ENCODE assay signal across 22 cellular contexts in the genomic region with DNA sequence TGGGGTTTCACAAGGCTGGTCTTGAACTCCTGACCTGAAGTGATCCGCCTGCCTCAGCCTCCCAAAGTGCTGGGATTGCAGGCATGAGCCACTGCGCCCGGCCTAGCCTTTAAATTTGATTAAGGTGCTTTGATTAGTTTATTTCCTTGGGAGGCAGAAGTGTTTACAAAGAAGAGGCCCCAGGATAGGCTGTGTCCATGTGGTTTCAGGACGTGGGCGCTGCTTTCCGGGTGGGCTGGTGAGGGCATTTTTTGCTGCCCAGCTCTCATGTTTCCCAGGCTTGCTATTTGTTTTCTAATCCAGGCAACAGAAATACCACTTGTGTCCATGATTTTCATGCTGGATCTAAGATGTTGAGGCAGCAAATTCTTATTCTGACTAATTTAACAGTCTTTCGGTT.
DNase-seq lines count a peak whose midpoint lies in the region; ATAC-seq and TF ChIP-seq lines count a peak whose summit lies in the region.
"Had no signal": no experiment of that assay in that cellular context is flagged by ENCODE, and none has a peak within 500 bp of the region (broad histone marks: within the 10 kb centered on the region; RNA-seq: fewer than 3 reads in every experiment).

No MANE protein-coding gene starts in this region.

- H3K4me1 Mint-ChIP-seq in brain = peaks cover 51% of the 10 kb centered on the region
- peaks cover 70% of the 10 kb centered on the region for H3K4me1 Mint-ChIP-seq in osteocyte (ENCODE audit: unreplicated experiment)

- H3K9me3 Mint-ChIP-seq in brain (no peaks in the 10 kb centered on the region), osteocyte (ENCODE audit: unreplicated experiment) (no peaks in the 10 kb centered on the region)
- H3K9me3 Mint-ChIP-seq: CD4-positive, alpha-beta T cell had no signal

- no peak for TF ChIP-seq EP300 in upper lobe of left lung (IDR thresholded peaks at IDR 0.05)

- intact Hi-C loops in left ventricle myocardium inferior (cut with micrococcal nuclease) = no loop called here
- intact Hi-C loops in upper lobe of right lung (cut with DNase I) = no loop called here
- intact Hi-C loops in aorta (cut with DNase I) = no loop called here

- WGBS in aorta, 2 donors = 70 to 73% methylated on average over 7 of the region's 7 CpGs
- WGBS in upper lobe of left lung, 2 donors = 75 to 88% methylated on average over 5 to 7 of the region's 7 CpGs

- TF ChIP-seq CTCF in right atrium auricular region (IDR thresholded peaks at IDR 0.05) = no peak
- TF ChIP-seq CTCF in left ventricle myocardium inferior (IDR thresholded peaks at IDR 0.05; ENCODE audit: borderline replicate concordance) = no peak
- TF ChIP-seq CTCF in brain (conservative IDR thresholded peaks at IDR 0.05) = no peak
- TF ChIP-seq CTCF in osteocyte (IDR thresholded peaks at IDR 0.05) = no peak
- TF ChIP-seq CTCF in upper lobe of right lung (IDR thresholded peaks at IDR 0.05) = no peak
- no peak for TF ChIP-seq CTCF in upper lobe of left lung (IDR thresholded peaks at IDR 0.05)

- DNase-seq in right atrium auricular region (ENCODE audit: low spot score) (peak; percentile 32), left ventricle myocardium inferior (no peak), osteocyte (ENCODE audit: extremely low spot score, unreplicated experiment) (no peak), upper lobe of right lung (peak; percentile 48), aorta (no peak), upper lobe of left lung (no peak)
- DNase-seq: 8988T; ACHN; CD4-positive, alpha-beta T cell; Karpas-422; NCI-H1092; NCI-H1417 treated with DMSO at 0.1 percent for 48 hours; NCI-H1694 treated with DMSO at 0.1 percent for 48 hours; NCI-H2081; NCI-H226; NCI-H510A; NCI-H69; SHP77 had no signal

- ATAC-seq in upper lobe of right lung (no peak), HG02970 (IDR thresholded peaks at IDR 0.05; ENCODE audit: low FRiP score, unreplicated experiment) (no peak), aorta (ENCODE audit: low FRiP score) (no peak), upper lobe of left lung (ENCODE audit: low FRiP score in 2 of 2) (no peak)
- ATAC-seq: Panc1 had no signal

- H3K27me3 ChIP-seq in right atrium auricular region (no peaks in the 10 kb centered on the region), left ventricle myocardium inferior (ENCODE audit: low read depth) (no peaks in the 10 kb centered on the region), upper lobe of right lung (no peaks in the 10 kb centered on the region), aorta (ENCODE audit: control insufficient read depth in 1 of 2, insufficient read depth in 2 of 2, low read length in 1 of 2) (no peaks in the 10 kb centered on the region), upper lobe of left lung (no peaks in the 10 kb centered on the region)

- TF ChIP-seq POLR2A in upper lobe of left lung (IDR thresholded peaks at IDR 0.05) = no peak

- H3K36me3 ChIP-seq in right atrium auricular region (no peaks in the 10 kb centered on the region), left ventricle myocardium inferior (no peaks in the 10 kb centered on the region), upper lobe of right lung (no peaks in the 10 kb centered on the region), aorta (ENCODE audit: control insufficient read depth in 1 of 2, insufficient read depth in 2 of 2, low read length in 1 of 2) (no peaks in the 10 kb centered on the region), upper lobe of left lung (no peaks in the 10 kb centered on the region)

- H3K9me3 ChIP-seq in right atrium auricular region = no peaks in the 10 kb centered on the region
- no peaks in the 10 kb centered on the region for H3K9me3 ChIP-seq in left ventricle myocardium inferior (replicated peaks)
- no peaks in the 10 kb centered on the region for H3K9me3 ChIP-seq in upper lobe of right lung
- no peaks in the 10 kb centered on the region for H3K9me3 ChIP-seq in aorta (ENCODE audit: control insufficient read depth, low read length)
- no peaks in the 10 kb centered on the region for H3K9me3 ChIP-seq in upper lobe of left lung

- H3K27ac ChIP-seq in right atrium auricular region (no peak overlapping the region), left ventricle myocardium inferior (replicated peaks) (no peak overlapping the region), upper lobe of right lung (no peak overlapping the region), aorta (ENCODE audit: low read depth in 1 of 2, low read length in 2 of 2) (no peak overlapping the region), upper lobe of left lung (no peak overlapping the region)
- H3K27ac ChIP-seq: RWPE1 had no signal

- H3K4me1 ChIP-seq in right atrium auricular region (peaks cover 0 to 30% of the 10 kb centered on the region in 2 donors), left ventricle myocardium inferior (peaks cover 47% of the 10 kb centered on the region), upper lobe of right lung (peaks cover 35% of the 10 kb centered on the region), aorta (ENCODE audit: control insufficient read depth in 1 of 2, insufficient read depth in 2 of 2, low read length in 2 of 2) (peaks cover 0 to 5% of the 10 kb centered on the region in 2 donors), upper lobe of left lung (peaks cover 22 to 50% (median 39%) of the 10 kb centered on the region in 4 donors)

- H3K4me3 Mint-ChIP-seq in brain (no peak overlapping the region), osteocyte (ENCODE audit: unreplicated experiment) (no peak overlapping the region)
- H3K4me3 Mint-ChIP-seq: CD4-positive, alpha-beta T cell had no signal

- H3K27me3 Mint-ChIP-seq in brain (peaks cover 3% of the 10 kb centered on the region), osteocyte (ENCODE audit: unreplicated experiment) (no peaks in the 10 kb centered on the region)
- H3K27me3 Mint-ChIP-seq: CD4-positive, alpha-beta T cell had no signal

- H3K36me3 Mint-ChIP-seq in brain = no peaks in the 10 kb centered on the region
- H3K36me3 Mint-ChIP-seq in osteocyte (ENCODE audit: unreplicated experiment) = peaks cover 2% of the 10 kb centered on the region

- H3K27ac Mint-ChIP-seq in brain (peak overlapping the region in 3 of 5 experiments; percentile 52 to 76 (median 65)), osteocyte (ENCODE audit: unreplicated experiment) (peak overlapping the region; percentile 48)
- H3K27ac Mint-ChIP-seq: CD4-positive, alpha-beta T cell had no signal

- no peak overlapping the region for H3K4me3 ChIP-seq in right atrium auricular region
- H3K4me3 ChIP-seq in left ventricle myocardium inferior = no peak overlapping the region
- H3K4me3 ChIP-seq in upper lobe of right lung = no peak overlapping the region
- no peak overlapping the region for H3K4me3 ChIP-seq in aorta (ENCODE audit: low read length in 2 of 2)
- no peak overlapping the region for H3K4me3 ChIP-seq in upper lobe of left lung

Comparison
In these comparisons a context has a peak if more than half of its experiments do, and no peak if none do; other contexts are left out.
1. DNase-seq: peak in right atrium auricular region (single experiment) and upper lobe of right lung (single experiment); none in left ventricle myocardium inferior (single experiment), osteocyte (single experiment), aorta (0 of 2) and upper lobe of left lung (0 of 2).